11 cellular contexts compared by ENCODE assay signal in genomic region chr1:202576816-202577215, GRCh38.
DNase-seq lines count a peak whose midpoint lies in the region; ATAC-seq and TF ChIP-seq lines count a peak whose summit lies in the region.
"Had no signal": no experiment of that assay in that cellular context is flagged by ENCODE, and none has a peak within 500 bp of the region (broad histone marks: within the 10 kb centered on the region; RNA-seq: fewer than 3 reads in every experiment).

No MANE protein-coding gene starts in this region.

- H3K27ac ChIP-seq in SJCRH30 = peak overlapping the region; percentile 78

- no peaks in the 10 kb centered on the region for H3K9me3 ChIP-seq in SJCRH30 (replicated peaks)

- ATAC-seq in HG03354 (IDR thresholded peaks at IDR 0.05; ENCODE audit: poor library complexity, severe bottlenecking, unreplicated experiment) (no peak), GM18498 (IDR thresholded peaks at IDR 0.05; ENCODE audit: unreplicated experiment) (no peak)

- TF ChIP-seq CTCF in fibroblast of the aortic adventitia (IDR thresholded peaks at IDR 0.05; ENCODE audit: insufficient read depth, low read length) = no peak

- H3K4me3 ChIP-seq in SJCRH30 = no peak overlapping the region
- H3K4me3 ChIP-seq in fibroblast of the aortic adventitia (ENCODE audit: low read depth, low read length) = no peak overlapping the region
- H3K4me3 ChIP-seq: coronary artery had no signal

- no peaks in the 10 kb centered on the region for H3K27me3 ChIP-seq in SJCRH30

- no peaks in the 10 kb centered on the region for H3K36me3 ChIP-seq in SJCRH30

- peaks cover 61% of the 10 kb centered on the region for H3K4me1 ChIP-seq in SJCRH30

- peak; percentile 30 for DNase-seq in GF-D8 (lab: John Stamatoyannopoulos, UW)
- DNase-seq in SJCRH30 = peak; percentile 53 to 74
- peak; percentile 93 for DNase-seq in fibroblast of the aortic adventitia (ENCODE audit: low read depth)
- DNase-seq in renal cortical epithelial cell (ENCODE audit: low read depth) = peak; percentile 77
- DNase-seq in NCI-H2081 (lab: John Stamatoyannopoulos, UW) = no peak
- no peak for DNase-seq in HuH-7 (ENCODE audit: low spot score)
- DNase-seq: activated CD4-positive, alpha-beta T cell treated with anti-CD3 and anti-CD28 coated beads, Interleukin-2, amount 50 U/mL, for 4 hours; NCI-H774 had no signal

Comparison
In these comparisons a context has a peak if more than half of its experiments do, and no peak if none do; other contexts are left out.
1. DNase-seq: peak in GF-D8 (single experiment), SJCRH30 (2 of 2), fibroblast of the aortic adventitia (single experiment) and renal cortical epithelial cell (single experiment); none in NCI-H2081 (0 of 2) and HuH-7 (single experiment).